In genomic region chr14:23120405-23121251, GRCh38 we compare ENCODE assay signal across 9 cellular contexts. TPM values are rescaled to one million over a fixed set of nuclear protein-coding genes. Genes with fewer than 3 reads are reported as not detected.
DNase-seq lines count a peak whose midpoint lies in the region; ATAC-seq and TF ChIP-seq lines count a peak whose summit lies in the region.
"Had no signal": no experiment of that assay in that cellular context is flagged by ENCODE, and none has a peak within 500 bp of the region (broad histone marks: within the 10 kb centered on the region; RNA-seq: fewer than 3 reads in every experiment).

No MANE protein-coding gene starts in this region.

- H3K79me2 ChIP-seq in SK-N-SH (ENCODE audit: insufficient read depth) (no peaks in the 10 kb centered on the region), osteoblast (ENCODE audit: insufficient read depth, low read length) (no peaks in the 10 kb centered on the region)

- no peaks in the 10 kb centered on the region for H3K9me3 ChIP-seq in SK-N-SH
- H3K9me3 ChIP-seq in gastroesophageal sphincter, result no peaks in the 10 kb centered on the region
- H3K9me3 ChIP-seq in osteoblast (ENCODE audit: low read depth, low read length), result no peaks in the 10 kb centered on the region
- H3K9me3 ChIP-seq in thymus (ENCODE audit: control insufficient read depth), result no peaks in the 10 kb centered on the region

- H3K27me3 ChIP-seq in SK-N-SH (ENCODE audit: insufficient read depth) (no peaks in the 10 kb centered on the region; the same call in 1 of the 2 replicates), gastroesophageal sphincter (peaks cover 26% of the 10 kb centered on the region), osteoblast (ENCODE audit: insufficient read depth, low read length) (no peaks in the 10 kb centered on the region), thymus (ENCODE audit: control insufficient read depth, insufficient read depth) (no peaks in the 10 kb centered on the region)

- no peaks in the 10 kb centered on the region for H3K9me2 ChIP-seq in SK-N-SH

- H3K4me2 ChIP-seq in SK-N-SH, result peak overlapping the region; percentile 24; the same call in 1 of the 2 replicates
- peak overlapping the region; percentile 56 for H3K4me2 ChIP-seq in osteoblast (ENCODE audit: insufficient read depth, low read length)

- no peak for TF ChIP-seq EP300 in SK-N-SH (IDR thresholded peaks at IDR 0.05; ENCODE audit: borderline replicate concordance in 1 of 2, low read depth in 1 of 2, low read length in 1 of 2)
- TF ChIP-seq EP300 in gastroesophageal sphincter (IDR thresholded peaks at IDR 0.05), result no peak

- intact Hi-C loops in activated naive CD4-positive, alpha-beta T cell treated with anti-CD3 and anti-CD28 coated beads for 36 hours (cut with micrococcal nuclease), result loop anchor here (1.0 to 10.0 kb wide), 10 partner anchors 25 to 419 kb away; partner anchors contain the start of genes ACIN1, C14orf119, NGDN and PABPN1

- H3K4me3 Mint-ChIP-seq in activated naive CD4-positive, alpha-beta T cell treated with anti-CD3 and anti-CD28 coated beads for 36 hours, result peak overlapping the region; percentile 35

- H4K20me1 ChIP-seq in SK-N-SH (ENCODE audit: insufficient read depth) (no peaks in the 10 kb centered on the region), osteoblast (ENCODE audit: insufficient read depth, low read length) (no peaks in the 10 kb centered on the region)

- H2AFZ ChIP-seq in SK-N-SH (ENCODE audit: low read depth), result 0 out of 2 replicates have a peak overlapping the region, but pooled peaks have one; percentile 61
- peak overlapping the region; percentile 75 for H2AFZ ChIP-seq in osteoblast (ENCODE audit: low read length)

- H3K4me3 ChIP-seq in HFF-Myc (replicated peaks; ENCODE audit: low read depth, low read length), result no peak overlapping the region
- no peak overlapping the region; a peak in 1 of 4 replicates for H3K4me3 ChIP-seq in SK-N-SH (ENCODE audit: low read depth in 2 of 2, low read length in 1 of 2)
- no peak overlapping the region for H3K4me3 ChIP-seq in gastroesophageal sphincter
- H3K4me3 ChIP-seq in osteoblast (ENCODE audit: insufficient read depth, low read length), result no peak overlapping the region
- no peak overlapping the region for H3K4me3 ChIP-seq in thymus (ENCODE audit: low read length)

- POLR2A ChIA-PET in SK-N-SH (lab: Yijun Ruan, JAX), result no interaction called here

- CTCF ChIA-PET in SK-N-SH (lab: Yijun Ruan, JAX), result interaction anchor here (0.5 to 19.7 kb wide), 66 partner anchors 9 to 582 kb away, joined by 3 to 495 read pairs (median 5); partner anchors contain the start of genes ACIN1, C14orf119, CDH24 and CIROP
- CTCF ChIA-PET in activated naive CD4-positive, alpha-beta T cell treated with anti-CD3 and anti-CD28 coated beads for 36 hours (lab: Charles Lee), result interaction anchor here (0.5 to 9.6 kb wide), 65 partner anchors 10 to 1020 kb away, joined by 3 to 298 read pairs (median 5); partner anchors contain the start of genes ACIN1, C14orf119, CDH24 and CMTM5

- DNase-seq in ELR (ENCODE audit: low read depth) (peak; percentile 89), HFF-Myc (ENCODE audit: extremely low read depth, low read depth) (peak; percentile 65), NCI-H1105 treated with DMSO at 0.1 percent for 48 hours (lab: John Stamatoyannopoulos, UW) (peak; percentile 81), SK-N-SH (peak; percentile 92), osteoblast (ENCODE audit: insufficient read length, low spot score, missing footprints) (peak; percentile 95)
- peak; percentile 94 for DNase-seq in activated naive CD4-positive, alpha-beta T cell treated with anti-CD3 and anti-CD28 coated beads for 36 hours

- H3K4me1 ChIP-seq in SK-N-SH (ENCODE audit: control insufficient read depth in 1 of 2, insufficient read depth in 2 of 2, low read depth in 1 of 2, low read length in 1 of 2), result no peaks in the 10 kb centered on the region; a peak in 2 of 4 replicates
- H3K4me1 ChIP-seq in gastroesophageal sphincter, result peaks cover 0 to 27% (median 0%) of the 10 kb centered on the region in 3 donors
- H3K4me1 ChIP-seq in osteoblast (ENCODE audit: insufficient read depth, low read length), result peaks cover 15% of the 10 kb centered on the region
- H3K4me1 ChIP-seq in thymus (ENCODE audit: control insufficient read depth, insufficient read depth, low read length), result peaks cover 9% of the 10 kb centered on the region

- H3K36me3 Mint-ChIP-seq in activated naive CD4-positive, alpha-beta T cell treated with anti-CD3 and anti-CD28 coated beads for 36 hours (ENCODE audit: low read depth), result no peaks in the 10 kb centered on the region

- no peaks in the 10 kb centered on the region for H3F3A ChIP-seq in SK-N-SH (replicated peaks; ENCODE audit: insufficient read depth)

- no peaks in the 10 kb centered on the region for H3K36me3 ChIP-seq in SK-N-SH (replicated peaks in 1 of 2; ENCODE audit: control insufficient read depth in 1 of 2, insufficient read depth in 2 of 2, low read length in 1 of 2)
- H3K36me3 ChIP-seq in gastroesophageal sphincter, result no peaks in the 10 kb centered on the region
- H3K36me3 ChIP-seq in osteoblast (ENCODE audit: insufficient read depth, low read length), result no peaks in the 10 kb centered on the region
- H3K36me3 ChIP-seq in thymus (ENCODE audit: control insufficient read depth, insufficient read depth), result no peaks in the 10 kb centered on the region

- no peaks in the 10 kb centered on the region for H3K27me3 Mint-ChIP-seq in activated naive CD4-positive, alpha-beta T cell treated with anti-CD3 and anti-CD28 coated beads for 36 hours (ENCODE audit: low read depth)

- ATAC-seq in gastroesophageal sphincter, result peak; percentile 83

- H3K27ac ChIP-seq in SK-N-SH (ENCODE audit: low read depth in 2 of 2, low read length in 1 of 2), result no peak overlapping the region
- H3K27ac ChIP-seq in gastroesophageal sphincter, result peak overlapping the region in 2 of 4 donors; percentile 38 to 42
- peak overlapping the region; percentile 63 for H3K27ac ChIP-seq in osteoblast (ENCODE audit: low read depth, low read length)
- H3K27ac ChIP-seq in thymus (ENCODE audit: low read depth), result peak overlapping the region; percentile 84

- peak; percentile 96 for TF ChIP-seq RAD21 in SK-N-SH (IDR thresholded peaks at IDR 0.05; ENCODE audit: low read length)

- H3K27ac Mint-ChIP-seq in activated naive CD4-positive, alpha-beta T cell treated with anti-CD3 and anti-CD28 coated beads for 36 hours, result peak overlapping the region; percentile 87

- no peak overlapping the region for H3K9ac ChIP-seq in SK-N-SH

- no peaks in the 10 kb centered on the region for H3K9me3 Mint-ChIP-seq in activated naive CD4-positive, alpha-beta T cell treated with anti-CD3 and anti-CD28 coated beads for 36 hours

- 22% methylated on average over 9 of the region's 9 CpGs for WGBS in SK-N-SH (ENCODE audit: low lambda C conversion rate)
- 59 to 83% methylated on average over 2 to 3 of the region's 9 CpGs for WGBS in gastroesophageal sphincter (ENCODE audit: low coverage in 1 of 2), 2 donors
- 21% methylated on average over 9 of the region's 9 CpGs for WGBS in thymus

- TF ChIP-seq POLR2A in gastroesophageal sphincter (IDR thresholded peaks at IDR 0.05), result no peak

- TF ChIP-seq CTCF in HFF-Myc (IDR thresholded peaks at IDR 0.05; ENCODE audit: low read depth, low read length, missing control alignments) (peak; percentile 100), SK-N-SH (IDR thresholded peaks at IDR 0.05) (peak; percentile 100), gastroesophageal sphincter (IDR thresholded peaks at IDR 0.05) (peak in 3 of 4 experiments; percentile 100), osteoblast (IDR thresholded peaks at IDR 0.05; ENCODE audit: extremely low read depth, low read depth, low read length) (peak; percentile 100)

- H3K4me1 Mint-ChIP-seq in activated naive CD4-positive, alpha-beta T cell treated with anti-CD3 and anti-CD28 coated beads for 36 hours (ENCODE audit: low read depth), result peaks cover 41% of the 10 kb centered on the region

TF ChIP-seq in SK-N-SH, 30 proteins besides CTCF, POLR2A, EP300 and RAD21:
- TF ChIP-seq JUND (IDR thresholded peaks at IDR 0.05) (no peak), SMC3 (IDR thresholded peaks at IDR 0.05; ENCODE audit: low read depth, low read length) (peak; percentile 100), RCOR1 (IDR thresholded peaks at IDR 0.05; ENCODE audit: low read length) (peak; percentile 40; the same call in 1 of the 2 replicates), CHD2 (IDR thresholded peaks at IDR 0.05; ENCODE audit: low read length, partially characterized antibody) (peak; percentile 66), NRF1 (IDR thresholded peaks at IDR 0.05; ENCODE audit: low read depth, low read length) (no peak)

RNA-seq across cellular contexts. Expression of gene CEBPE, which starts 1.6 kb away (rescaled TPM):
- polyA plus RNA-seq in SK-N-SH (2012; rRNA removed) (not detected in 2 replicates), thymus (0.87 TPM)
- polyA plus RNA-seq in SK-N-SH (2012; cell fraction: cytosol; rRNA removed), result not detected in 2 replicates
- polyA plus RNA-seq in SK-N-SH (2012; cell fraction: nucleus; rRNA removed), result not detected in 2 replicates
- total RNA-seq in activated naive CD4-positive, alpha-beta T cell treated with anti-CD3 and anti-CD28 coated beads for 36 hours, result under 1 TPM; 0.37 to 0.43 TPM
- total RNA-seq in gastroesophageal sphincter (not detected), osteoblast (not detected in 2 replicates)

RNA-seq across cellular contexts. Expression of gene CIROP, which starts 15.8 kb away (rescaled TPM):
- polyA plus RNA-seq in SK-N-SH (2012; rRNA removed) (not detected in 2 replicates), thymus (0.07 TPM)
- polyA plus RNA-seq in SK-N-SH (2012; cell fraction: cytosol; rRNA removed), result not detected in 2 replicates
- polyA plus RNA-seq in SK-N-SH (2012; cell fraction: nucleus; rRNA removed), result not detected in 2 replicates
- not detected for total RNA-seq in activated naive CD4-positive, alpha-beta T cell treated with anti-CD3 and anti-CD28 coated beads for 36 hours
- total RNA-seq in gastroesophageal sphincter (under 1 TPM in 2 of 4 donors, not detected in 2; 0.13 to 0.31 TPM), osteoblast (under 0.01 TPM in 1 of 2 replicates, not detected in the other)
- total RNA-seq: subcutaneous adipose tissue had no signal

RNA-seq across cellular contexts. Expression of gene C14orf119, which starts 25.3 kb away (rescaled TPM):
- polyA plus RNA-seq in SK-N-SH (2012; rRNA removed) (55.2 and 73.3 TPM in 2 replicates), thymus (43.6 TPM)
- 58.8 and 59.3 TPM in 2 replicates for polyA plus RNA-seq in SK-N-SH (2012; cell fraction: cytosol; rRNA removed)
- polyA plus RNA-seq in SK-N-SH (2012; cell fraction: nucleus; rRNA removed), result 28.4 and 47.1 TPM in 2 replicates
- total RNA-seq in activated naive CD4-positive, alpha-beta T cell treated with anti-CD3 and anti-CD28 coated beads for 36 hours, result 10 to 100 TPM; 39.8 to 44.2 TPM
- total RNA-seq in gastroesophageal sphincter (10 to 100 TPM; 31.3 to 38.2 (median 33.4) TPM), osteoblast (41.5 and 43.1 TPM in 2 replicates)

RNA-seq across cellular contexts. Expression of gene ACIN1, which starts 25.7 kb away (rescaled TPM):
- polyA plus RNA-seq in SK-N-SH (2012; rRNA removed) (159 and 195 TPM in 2 replicates), thymus (123 TPM)
- polyA plus RNA-seq in SK-N-SH (2012; cell fraction: cytosol; rRNA removed), result 67.5 and 71.7 TPM in 2 replicates
- 543 and 819 TPM in 2 replicates for polyA plus RNA-seq in SK-N-SH (2012; cell fraction: nucleus; rRNA removed)
- total RNA-seq in activated naive CD4-positive, alpha-beta T cell treated with anti-CD3 and anti-CD28 coated beads for 36 hours, result 100 to 1,000 TPM; 152 to 156 TPM
- total RNA-seq in gastroesophageal sphincter (100 to 1,000 TPM in 1 of 4 donors, 10 to 100 TPM in 3; 55.7 to 121 (median 91.8) TPM), osteoblast (90.5 and 103 TPM in 2 replicates)

Comparison
In these comparisons a context has a peak if more than half of its experiments do, and no peak if none do; other contexts are left out.
1. H3K27ac ChIP-seq: peak in osteoblast (single experiment) and thymus (single experiment); none in SK-N-SH (0 of 2).
2. Peak in every context shown above with its lines, with median percentiles within 50 percentile points of each other: DNase-seq and CTCF ChIP-seq.